ENCODE assay signal across 8 cellular contexts in the genomic region with DNA sequence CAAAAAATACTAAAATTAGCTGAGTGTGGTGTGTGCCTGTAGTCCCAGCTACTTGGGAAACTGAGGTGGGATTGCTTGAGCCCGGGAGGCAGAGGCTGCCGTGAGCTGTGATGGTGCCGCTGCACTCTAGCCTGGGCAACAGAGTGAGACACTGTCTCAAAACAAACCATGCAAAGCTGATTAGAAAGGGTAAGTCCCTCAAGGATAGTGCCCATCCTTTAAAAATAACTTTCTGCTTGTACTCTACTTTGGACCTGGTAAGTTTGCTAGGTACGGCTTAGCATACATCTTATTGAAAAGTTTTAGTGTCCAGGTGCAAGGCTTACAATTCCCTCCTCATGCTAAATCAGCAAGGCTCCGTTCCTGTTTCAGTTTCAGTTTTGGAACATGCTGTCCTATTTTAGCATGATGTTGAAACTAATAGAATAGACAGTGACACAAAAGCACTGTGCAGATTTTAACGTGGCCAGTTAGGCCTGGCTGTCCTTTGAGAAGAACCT. TPM values are rescaled to one million over a fixed set of nuclear protein-coding genes. Genes with fewer than 3 reads are reported as not detected.
DNase-seq lines count a peak whose midpoint lies in the region; ATAC-seq and TF ChIP-seq lines count a peak whose summit lies in the region.

No MANE protein-coding gene starts in this region.

- H3K27me3 Mint-ChIP-seq in activated T-cell treated with anti-CD3 and anti-CD28 coated beads, Interleukin-2, amount 50 U/mL, for 24 hours: no peaks in the 10 kb centered on the region

- DNase-seq in activated T-cell treated with anti-CD3 and anti-CD28 coated beads, Interleukin-2, amount 50 U/mL, for 24 hours: no peak
- no peak for DNase-seq in activated T-cell treated with anti-CD3 and anti-CD28 coated beads, Interleukin-2, amount 50 U/mL, for 1 hour
- DNase-seq in RWPE2 (ENCODE audit: low spot score) (no peak), right cardiac atrium (no peak), superior temporal gyrus (ENCODE audit: extremely low spot score) (peak; percentile 68), COLO668 (lab: John Stamatoyannopoulos, UW; ENCODE audit: unreplicated experiment) (no peak), KG1 (lab: John Stamatoyannopoulos, UW) (no peak)

- TF ChIP-seq CTCF in RWPE2 (IDR thresholded peaks at IDR 0.05; ENCODE audit: poor library complexity, severe bottlenecking): no peak

- no peak overlapping the region for H3K27ac ChIP-seq in RWPE2 (ENCODE audit: poor library complexity, severe bottlenecking)
- peak overlapping the region; percentile 6 for H3K27ac ChIP-seq in right cardiac atrium (ENCODE audit: low read length)

- H3K4me1 ChIP-seq in RWPE2 (ENCODE audit: insufficient read depth, poor library complexity, severe bottlenecking) (no peaks in the 10 kb centered on the region), right cardiac atrium (ENCODE audit: control insufficient read depth, insufficient read depth, low read length) (no peaks in the 10 kb centered on the region)

- peak overlapping the region; percentile 78 for H3K27ac Mint-ChIP-seq in activated T-cell treated with anti-CD3 and anti-CD28 coated beads, Interleukin-2, amount 50 U/mL, for 24 hours

- H3K36me3 Mint-ChIP-seq in activated T-cell treated with anti-CD3 and anti-CD28 coated beads, Interleukin-2, amount 50 U/mL, for 24 hours (ENCODE audit: low read depth): peaks cover 41% of the 10 kb centered on the region

- no peaks in the 10 kb centered on the region for H3K27me3 ChIP-seq in RWPE2 (ENCODE audit: insufficient read depth, poor library complexity, severe bottlenecking)
- no peaks in the 10 kb centered on the region for H3K27me3 ChIP-seq in right cardiac atrium (ENCODE audit: control insufficient read depth, insufficient read depth)

- H3K9me3 Mint-ChIP-seq in activated T-cell treated with anti-CD3 and anti-CD28 coated beads, Interleukin-2, amount 50 U/mL, for 24 hours: no peaks in the 10 kb centered on the region

- H3K9me3 ChIP-seq in RWPE2 (ENCODE audit: severe bottlenecking): no peaks in the 10 kb centered on the region
- no peaks in the 10 kb centered on the region for H3K9me3 ChIP-seq in right cardiac atrium (ENCODE audit: control insufficient read depth, low read length)

- WGBS in right cardiac atrium: 36% methylated on average over 6 of the region's 6 CpGs

- no peak overlapping the region for H3K4me3 ChIP-seq in RWPE2 (ENCODE audit: severe bottlenecking)
- peak overlapping the region; percentile 43 for H3K4me3 ChIP-seq in right cardiac atrium (ENCODE audit: low read length)

- peak; percentile 86 for ATAC-seq in HG02885 (IDR thresholded peaks at IDR 0.05; ENCODE audit: poor library complexity, unreplicated experiment)
- peak; percentile 8; the same call in 2 of the 3 replicates for ATAC-seq in RWPE2 (ENCODE audit: low read depth)
- peak; percentile 35 to 66 for ATAC-seq in right cardiac atrium

- intact Hi-C loops in right cardiac atrium (cut with DNase I): no loop called here

- peaks cover 36% of the 10 kb centered on the region for H3K4me1 Mint-ChIP-seq in activated T-cell treated with anti-CD3 and anti-CD28 coated beads, Interleukin-2, amount 50 U/mL, for 24 hours (ENCODE audit: low read depth)

- peaks cover 35% of the 10 kb centered on the region for H3K36me3 ChIP-seq in RWPE2 (ENCODE audit: low read depth)

- H3K4me3 Mint-ChIP-seq in activated T-cell treated with anti-CD3 and anti-CD28 coated beads, Interleukin-2, amount 50 U/mL, for 24 hours: peak overlapping the region; percentile 61

RNA-seq across cellular contexts. Expression of a gene that starts 21.4 kb away (rescaled TPM):
- 10 to 100 TPM; 53.5 to 86.9 (median 57.4) TPM for total RNA-seq in right cardiac atrium
- 13.8 TPM for polyA plus RNA-seq in right cardiac atrium

Comparison
In these comparisons a context has a peak if more than half of its experiments do, and no peak if none do; other contexts are left out.
1. ATAC-seq: peak in every context shown above with its lines; median percentile 86 in HG02885; 50 in right cardiac atrium; 8 in RWPE2.